Comparison of ENCODE assay signal across 27 cellular contexts in genomic region chr6:47133230-47134000, GRCh38.
DNase-seq lines count a peak whose midpoint lies in the region; ATAC-seq, FAIRE-seq and TF ChIP-seq lines count a peak whose summit lies in the region.
"Had no signal": no experiment of that assay in that cellular context is flagged by ENCODE, and none has a peak within 500 bp of the region (broad histone marks: within the 10 kb centered on the region; RNA-seq: fewer than 3 reads in every experiment).

No MANE protein-coding gene starts in this region.

- H3K9ac ChIP-seq in BLaER1 treated with 17β-estradiol and CSF1 and Interleukin-3, amounts not matched to agents 10 nM and 100 nM: no peak overlapping the region
- H3K9ac ChIP-seq in HUES48 (ENCODE audit: low read depth, low read length) (no peak overlapping the region), K562 (ENCODE audit: insufficient read depth in 1 of 2, low read depth in 2 of 2, low read length in 2 of 2) (no peak overlapping the region), neural progenitor cell (no peak overlapping the region)

- H3K9me1 ChIP-seq in K562 (ENCODE audit: control insufficient read depth, insufficient read depth, low read length): no peaks in the 10 kb centered on the region

- POLR2A ChIA-PET in K562 (lab: Yijun Ruan, JAX): no interaction called here

- no peaks in the 10 kb centered on the region for H3K9me3 Mint-ChIP-seq in neural progenitor cell
- H3K9me3 Mint-ChIP-seq: activated CD4-positive, alpha-beta T cell treated with anti-CD3 and anti-CD28 coated beads, Interleukin-2, amount 10 ng/mL, durations not matched to agents 24 days and 14 days; nephron had no signal

- DNase-seq in K562 (ENCODE audit: extremely low read depth in 1 of 4, low spot score in 3 of 4) (peak in 2 of 4 experiments; percentile 30 to 47), neural progenitor cell (ENCODE audit: low spot score) (no peak), SIG-M5 (lab: John Stamatoyannopoulos, UW) (no peak)
- no peak for DNase-seq in stimulated activated CD4-positive, alpha-beta T cell treated with anti-CD3 and anti-CD28 coated beads, Interleukin-2, amount 100 ng/mL, for 24 hours
- DNase-seq: activated CD4-positive, alpha-beta T cell treated with anti-CD3 and anti-CD28 coated beads, Interleukin-2, amount 10 ng/mL, durations not matched to agents 24 days and 14 days; activated effector memory CD4-positive, alpha-beta T cell treated with Interleukin-2 at 50 U/mL for 16 hours; activated T-cell treated with anti-CD3 and anti-CD28 coated beads, Interleukin-2, amount 50 U/mL, for 1 hour; anterior cingulate cortex; DMS79 treated with DMSO at 0.1 percent for 48 hours; GDM1; HCEC 1CT; hippocampal formation; NCI-H2227 treated with DMSO at 0.1 percent for 48 hours; ovary; stimulated activated naive CD8-positive, alpha-beta T cell treated with anti-CD3 and anti-CD28 coated beads, Interleukin-15, amount 100 ng/mL, for 72 hours; T1000; thyroid gland; WERI-Rb-1 had no signal

- CTCF ChIA-PET in K562 (lab: Yijun Ruan, JAX; ENCODE audit: low intra/inter-chr PET ratio): no interaction called here

- TF ChIP-seq CTCF in K562 (IDR thresholded peaks at IDR 0.05 in 2 of 3, conservative IDR thresholded peaks at IDR 0.05 in 1 of 3; ENCODE audit: insufficient read depth in 2 of 3, low read depth in 1 of 3, low read length in 3 of 3) (no peak), neural progenitor cell (IDR thresholded peaks at IDR 0.05) (no peak)

- H3K27me3 Mint-ChIP-seq in neural progenitor cell (ENCODE audit: insufficient read depth, low read depth): peaks cover 2% of the 10 kb centered on the region
- H3K27me3 Mint-ChIP-seq: stimulated activated naive CD8-positive, alpha-beta T cell treated with anti-CD3 and anti-CD28 coated beads, Interleukin-15, amount 100 ng/mL, for 72 hours had no signal

- ATAC-seq in K562 (no peak), GM21423 (IDR thresholded peaks at IDR 0.05; ENCODE audit: unreplicated experiment) (no peak)
- ATAC-seq: stimulated activated naive CD8-positive, alpha-beta T cell treated with anti-CD3 and anti-CD28 coated beads, Interleukin-15, amount 100 ng/mL, for 72 hours had no signal

- H3K36me3 Mint-ChIP-seq in neural progenitor cell: no peaks in the 10 kb centered on the region
- H3K36me3 Mint-ChIP-seq: activated naive CD8-positive, alpha-beta T cell; IgD-negative memory B cell had no signal

- no peak overlapping the region; a peak in 1 of 22 replicates for H3K27ac ChIP-seq in BLaER1 treated with 17β-estradiol and CSF1 and Interleukin-3, amounts not matched to agents 10 nM and 100 nM
- peak overlapping the region; percentile 59 for H3K27ac ChIP-seq in HUES48 (ENCODE audit: low read depth, low read length)
- H3K27ac ChIP-seq in K562 (ENCODE audit: extremely low read depth, low read depth, low read length): peak overlapping the region; percentile 93; the same call in 1 of the 3 replicates
- no peak overlapping the region for H3K27ac ChIP-seq in neural progenitor cell
- H3K27ac ChIP-seq: ovary, thyroid gland, WERI-Rb-1 had no signal

- peak; percentile 65 for FAIRE-seq in K562 (lab: Jason Lieb, UNC)
- FAIRE-seq: small intestine had no signal

- no peaks in the 10 kb centered on the region for H3K79me2 ChIP-seq in K562 (ENCODE audit: control insufficient read depth, insufficient read depth, low read length)
- H3K79me2 ChIP-seq in neural progenitor cell (ENCODE audit: low read depth): no peaks in the 10 kb centered on the region

- H3K4me2 ChIP-seq in BLaER1 treated with 17β-estradiol and CSF1 and Interleukin-3, amounts not matched to agents 10 nM and 100 nM: peak overlapping the region in 6 of 11 experiments; percentile 45 to 80 (median 62); a peak in 11 of 22 replicates
- no peak overlapping the region for H3K4me2 ChIP-seq in K562 (ENCODE audit: insufficient read depth, low read length)
- H3K4me2 ChIP-seq in neural progenitor cell: no peak overlapping the region

- H3K27ac Mint-ChIP-seq in neural progenitor cell: peak overlapping the region; percentile 24
- H3K27ac Mint-ChIP-seq: activated CD4-positive, alpha-beta T cell treated with anti-CD3 and anti-CD28 coated beads, Interleukin-2, amount 10 ng/mL, durations not matched to agents 24 days and 14 days; activated naive CD8-positive, alpha-beta T cell; IgD-negative memory B cell had no signal

- WGBS in K562 (ENCODE audit: insufficient coverage, low coverage, missing lambda C conversion rate): 64% methylated on average over 13 of the region's 13 CpGs

- H3K4me3 Mint-ChIP-seq in neural progenitor cell: no peak overlapping the region
- H3K4me3 Mint-ChIP-seq: activated CD4-positive, alpha-beta T cell treated with anti-CD3 and anti-CD28 coated beads, Interleukin-2, amount 10 ng/mL, durations not matched to agents 24 days and 14 days; activated naive CD8-positive, alpha-beta T cell; IgD-negative memory B cell; nephron; stimulated activated naive CD8-positive, alpha-beta T cell treated with anti-CD3 and anti-CD28 coated beads, Interleukin-15, amount 100 ng/mL, for 72 hours had no signal

- no peak overlapping the region for H2AFZ ChIP-seq in K562 (ENCODE audit: low read depth, low read length)
- no peak overlapping the region for H2AFZ ChIP-seq in neural progenitor cell (replicated peaks)

- H3K36me3 ChIP-seq in BLaER1 treated with 17β-estradiol and CSF1 and Interleukin-3, amounts not matched to agents 10 nM and 100 nM: no peaks in the 10 kb centered on the region
- H3K36me3 ChIP-seq in HUES48 (ENCODE audit: control insufficient read depth, insufficient read depth, low read length) (no peaks in the 10 kb centered on the region), K562 (ENCODE audit: control insufficient read depth, insufficient read depth, low read length) (no peaks in the 10 kb centered on the region), neural progenitor cell (no peaks in the 10 kb centered on the region)
- H3K36me3 ChIP-seq: ovary, right atrium auricular region, thyroid gland, WERI-Rb-1 had no signal

- H3K4me3 ChIP-seq in BLaER1 treated with 17β-estradiol and CSF1 and Interleukin-3, amounts not matched to agents 10 nM and 100 nM: no peak overlapping the region
- H3K4me3 ChIP-seq in HUES48 (ENCODE audit: low read depth, low read length): no peak overlapping the region
- no peak overlapping the region for H3K4me3 ChIP-seq in K562
- no peak overlapping the region for H3K4me3 ChIP-seq in neural progenitor cell
- H3K4me3 ChIP-seq: lung, ovary, right atrium auricular region, thyroid gland had no signal

- BruUV-seq in K562 (replicated peaks; lab: Mats Ljungman, UMichigan): no TSS peak

- TF ChIP-seq POLR2A in K562 (conservative IDR thresholded peaks at IDR 0.05): no peak

- TF ChIP-seq RAD21 in K562 (CRISPR knock-in tag; conservative IDR thresholded peaks at IDR 0.05 in 1 of 2, IDR thresholded peaks at IDR 0.05 in 1 of 2): no peak

- H3K4me1 ChIP-seq in BLaER1 treated with 17β-estradiol and CSF1 and Interleukin-3, amounts not matched to agents 10 nM and 100 nM: peaks cover 0 to 28% (median 13%) of the 10 kb centered on the region in 10 experiments; a peak in 15 of 20 replicates
- H3K4me1 ChIP-seq in HUES48 (ENCODE audit: control insufficient read depth, insufficient read depth, low read length) (peaks cover 33% of the 10 kb centered on the region), K562 (replicated peaks in 1 of 2; ENCODE audit: control insufficient read depth in 2 of 2, insufficient read depth in 2 of 2, low read length in 2 of 2) (peaks cover 17 to 36% of the 10 kb centered on the region in 2 experiments), neural progenitor cell (no peaks in the 10 kb centered on the region)

- H3K4me1 Mint-ChIP-seq in neural progenitor cell: peaks cover 37% of the 10 kb centered on the region
- H3K4me1 Mint-ChIP-seq: IgD-negative memory B cell had no signal

- in situ Hi-C loops in K562 (cut with MboI): no loop called here

- H3K27me3 ChIP-seq in BLaER1 treated with 17β-estradiol and CSF1 and Interleukin-3, amounts not matched to agents 10 nM and 100 nM: no peaks in the 10 kb centered on the region
- H3K27me3 ChIP-seq in HUES48 (ENCODE audit: control insufficient read depth, insufficient read depth, low read length) (no peaks in the 10 kb centered on the region), K562 (ENCODE audit: control insufficient read depth in 2 of 2, insufficient read depth in 2 of 2, low read length in 2 of 2) (no peaks in the 10 kb centered on the region), neural progenitor cell (no peaks in the 10 kb centered on the region)
- H3K27me3 ChIP-seq: ovary, right atrium auricular region, thyroid gland had no signal

- intact Hi-C loops in K562 (cut with micrococcal nuclease): no loop called here

- H3K9me3 ChIP-seq in BLaER1 treated with 17β-estradiol and CSF1 and Interleukin-3, amounts not matched to agents 10 nM and 100 nM (replicated peaks in 1 of 11): peaks cover 0 to 4% (median 0%) of the 10 kb centered on the region in 11 experiments; a peak in 2 of 22 replicates
- H3K9me3 ChIP-seq in HUES48 (ENCODE audit: control insufficient read depth, insufficient read depth, low read length) (no peaks in the 10 kb centered on the region), K562 (replicated peaks; ENCODE audit: control insufficient read depth, insufficient read depth, low read depth, low read length) (no peaks in the 10 kb centered on the region), neural progenitor cell (ENCODE audit: low read depth) (no peaks in the 10 kb centered on the region)
- H3K9me3 ChIP-seq: ovary, right atrium auricular region, thyroid gland had no signal

- H4K20me1 ChIP-seq in BLaER1 treated with 17β-estradiol and CSF1 and Interleukin-3, amounts not matched to agents 10 nM and 100 nM: no peaks in the 10 kb centered on the region
- H4K20me1 ChIP-seq in K562 (replicated peaks; ENCODE audit: control insufficient read depth, insufficient read depth, low read length): no peaks in the 10 kb centered on the region
- H4K20me1 ChIP-seq in neural progenitor cell (ENCODE audit: low read depth): no peaks in the 10 kb centered on the region

- TF ChIP-seq EP300 in K562 (IDR thresholded peaks at IDR 0.05; ENCODE audit: low read length): peak; percentile 57; the same call in 1 of the 2 replicates

- H3F3A ChIP-seq in neural progenitor cell (ENCODE audit: low read depth): no peaks in the 10 kb centered on the region

TF ChIP-seq in K562, 482 proteins besides CTCF, POLR2A, EP300 and RAD21 (continues in another document):
- TF ChIP-seq RFX1 (IDR thresholded peaks at IDR 0.05) (peak; percentile 29; the same call in 1 of the 2 replicates), SIN3B (IDR thresholded peaks at IDR 0.05; ENCODE audit: low read depth) (no peak)

Comparison
In these comparisons a context has a peak if more than half of its experiments do, and no peak if none do; other contexts are left out.
1. H3K27ac ChIP-seq: peak in HUES48 (single experiment) and K562 (single experiment); none in BLaER1 treated with 17β-estradiol and CSF1 and Interleukin-3, amounts not matched to agents 10 nM and 100 nM (0 of 11) and neural progenitor cell (single experiment).
2. H3K4me2 ChIP-seq: peak in BLaER1 treated with 17β-estradiol and CSF1 and Interleukin-3, amounts not matched to agents 10 nM and 100 nM (6 of 11); none in K562 (single experiment) and neural progenitor cell (single experiment).